8 cellular contexts compared by ENCODE assay signal in the genomic region with DNA sequence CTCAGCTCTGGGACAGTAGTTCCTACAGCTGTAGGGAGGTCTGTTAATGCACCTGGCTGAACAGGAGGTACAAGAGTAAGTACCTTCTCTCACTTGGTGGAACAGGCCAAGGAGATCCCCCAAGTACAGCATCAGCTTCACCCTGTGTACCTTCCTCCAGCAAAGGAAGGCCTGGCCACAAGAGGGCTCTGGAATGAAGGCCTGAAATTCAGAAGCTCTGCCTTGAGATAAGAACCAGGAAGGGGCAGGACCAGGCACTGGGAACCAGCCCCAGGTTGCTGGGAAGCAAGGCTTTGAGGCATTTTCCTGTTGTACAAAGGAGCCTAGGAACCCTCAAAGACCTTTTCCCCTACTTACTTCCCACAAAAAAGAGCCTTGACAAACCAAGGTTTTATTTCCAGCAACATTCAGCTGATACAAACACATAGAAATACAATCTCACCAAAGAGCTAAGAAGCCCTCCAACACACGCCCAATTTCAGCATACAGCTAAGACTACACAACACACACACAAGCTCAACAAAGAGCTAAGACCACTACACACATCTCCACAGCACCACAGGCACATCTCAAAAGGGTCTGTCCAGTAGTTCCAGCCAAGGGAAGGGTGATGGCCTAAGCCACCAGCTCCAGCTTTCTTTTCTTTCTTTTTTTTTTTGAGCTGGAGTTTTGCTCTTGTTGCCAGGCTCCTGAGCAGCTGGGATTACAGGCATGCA.
DNase-seq lines count a peak whose midpoint lies in the region; ATAC-seq, FAIRE-seq and TF ChIP-seq lines count a peak whose summit lies in the region.

No MANE protein-coding gene starts in this region.

- TF ChIP-seq CTCF in D721Med (IDR thresholded peaks at IDR 0.05; ENCODE audit: insufficient read depth, missing control alignments), result peak; percentile 54
- TF ChIP-seq CTCF in HL-60 (IDR thresholded peaks at IDR 0.05; ENCODE audit: insufficient read depth, low read length), result peak; percentile 83
- peak; percentile 72 for TF ChIP-seq CTCF in astrocyte of the spinal cord (IDR thresholded peaks at IDR 0.05; ENCODE audit: low read depth, low read length)

- H3K27ac ChIP-seq in HL-60 (replicated peaks), result 0 out of 2 replicates have a peak overlapping the region, but pooled peaks have one; percentile 22
- peak overlapping the region in 14 of 21 experiments; percentile 3 to 65 (median 40) for H3K27ac ChIP-seq in skin epidermis

- no peak for FAIRE-seq in D721Med (lab: Jason Lieb, UNC)

- H3K4me3 ChIP-seq in HL-60 (replicated peaks; ENCODE audit: insufficient read depth, low read length) (no peak overlapping the region), astrocyte of the spinal cord (ENCODE audit: low read depth, low read length) (no peak overlapping the region), skin epidermis (no peak overlapping the region)

- H3K27me3 ChIP-seq in HL-60 (ENCODE audit: insufficient read depth, poor library complexity, severe bottlenecking), result no peaks in the 10 kb centered on the region

- ATAC-seq in GM18517 (IDR thresholded peaks at IDR 0.05; ENCODE audit: unreplicated experiment), result no peak

- in situ Hi-C loops in astrocyte of the spinal cord (cut with HindIII; ENCODE audit: low sequenced_read_pairs), result no loop called here

- DNase-seq in D721Med (ENCODE audit: insufficient read length, low spot score) (no peak), HL-60 (ENCODE audit: low read depth in 1 of 2, low spot score in 1 of 2) (peak in 1 of 2 experiments; percentile 70), T-helper 1 cell (peak in 4 of 5 donors; percentile 12 to 59 (median 26)), astrocyte of the spinal cord (ENCODE audit: low read depth, low spot score) (peak; percentile 57), hepatic stellate cell (ENCODE audit: low spot score) (peak; percentile 74), NCI-H1436 treated with DMSO at 0.1 percent for 48 hours (lab: John Stamatoyannopoulos, UW) (no peak)

Comparison
In these comparisons a context has a peak if more than half of its experiments do, and no peak if none do; other contexts are left out.
1. DNase-seq: peak in T-helper 1 cell (4 of 5), astrocyte of the spinal cord (single experiment) and hepatic stellate cell (single experiment); none in D721Med (single experiment) and NCI-H1436 treated with DMSO at 0.1 percent for 48 hours (single experiment).
2. Peak in every context shown above with its lines, with median percentiles within 50 percentile points of each other: CTCF ChIP-seq.